19 cellular contexts compared by ENCODE assay signal in genomic region chr21:37231247-37231645, GRCh38. TPM values are rescaled to one million over a fixed set of nuclear protein-coding genes. Genes with fewer than 3 reads are reported as not detected.
DNase-seq lines count a peak whose midpoint lies in the region; ATAC-seq, FAIRE-seq and TF ChIP-seq lines count a peak whose summit lies in the region.
"Had no signal": no experiment of that assay in that cellular context is flagged by ENCODE, and none has a peak within 500 bp of the region (broad histone marks: within the 10 kb centered on the region; RNA-seq: fewer than 3 reads in every experiment).

No MANE protein-coding gene starts in this region.

- intact Hi-C loops in activated CD4-positive, alpha-beta T cell treated with anti-CD3 and anti-CD28 coated beads for 36 hours (cut with DNase I, micrococcal nuclease) = no loop called here
- intact Hi-C loops in K562 (cut with micrococcal nuclease) = no loop called here
- intact Hi-C loops in left lung (cut with DNase I) = no loop called here

- H3K4me1 Mint-ChIP-seq in activated CD4-positive, alpha-beta T cell treated with anti-CD3 and anti-CD28 coated beads for 36 hours = peaks cover 3% of the 10 kb centered on the region
- H3K4me1 Mint-ChIP-seq in H9 (no peaks in the 10 kb centered on the region), nephron progenitor cell (peaks cover 7% of the 10 kb centered on the region)

- H2BK20ac ChIP-seq in H9 (ENCODE audit: low read depth, low read length, poor library complexity, severe bottlenecking) = no peak overlapping the region

- no peaks in the 10 kb centered on the region for H3K27me3 Mint-ChIP-seq in activated CD4-positive, alpha-beta T cell treated with anti-CD3 and anti-CD28 coated beads for 36 hours
- H3K27me3 Mint-ChIP-seq in H9 (ENCODE audit: low read depth) (no peaks in the 10 kb centered on the region), nephron progenitor cell (ENCODE audit: low read depth, poor library complexity) (no peaks in the 10 kb centered on the region)
- H3K27me3 Mint-ChIP-seq: activated CD8-positive, alpha-beta memory T cell treated with anti-CD3 and anti-CD28 coated beads, Interleukin-2, amount 10 ng/mL, durations not matched to agents 7 days and 5 days had no signal

- H2AK5ac ChIP-seq in H9 (ENCODE audit: insufficient read length, low read length) = no peak overlapping the region

- H3K4me3 ChIP-seq in K562 (no peak overlapping the region), left lung (no peak overlapping the region)
- H3K4me3 ChIP-seq: body of pancreas, gastroesophageal sphincter, hepatocyte, transverse colon had no signal

- DNase-seq in activated CD4-positive, alpha-beta T cell treated with anti-CD3 and anti-CD28 coated beads for 36 hours = no peak
- DNase-seq in activated CD4-positive, alpha-beta T cell treated with anti-CD3 and anti-CD28 coated beads, Interleukin-2, amount 50 U/mL, for 1 hour = no peak
- DNase-seq in H9 (no peak), K562 (ENCODE audit: extremely low read depth in 1 of 4, low spot score in 3 of 4) (no peak), nephron progenitor cell (no peak), GM19239 (ENCODE audit: insufficient read length, low spot score) (no peak), left lung (no peak)
- DNase-seq: activated CD8-positive, alpha-beta memory T cell treated with anti-CD3 and anti-CD28 coated beads, Interleukin-2, amount 10 ng/mL, durations not matched to agents 7 days and 5 days; BE2C; body of pancreas; dermis blood vessel endothelial cell; GDM1; left cardiac atrium; mesenchymal stem cell; transverse colon had no signal

- H2BK120ac ChIP-seq in H9 (ENCODE audit: low read depth, low read length, poor library complexity, severe bottlenecking) = no peak overlapping the region

- H3K36me3 ChIP-seq in K562 (ENCODE audit: control insufficient read depth, insufficient read depth, low read length) (peaks cover 91% of the 10 kb centered on the region), left lung (peaks cover 4 to 98% of the 10 kb centered on the region in 2 donors)

- H3K79me2 ChIP-seq in H9 (ENCODE audit: insufficient read depth, low read length) (no peaks in the 10 kb centered on the region), K562 (ENCODE audit: control insufficient read depth, insufficient read depth, low read length) (no peaks in the 10 kb centered on the region)

- no peak overlapping the region for H2BK5ac ChIP-seq in H9 (ENCODE audit: insufficient read length, low read length)

- H2AFZ ChIP-seq in H9 (ENCODE audit: low read length) (no peak overlapping the region), K562 (ENCODE audit: low read depth, low read length) (no peak overlapping the region)
- H2AFZ ChIP-seq: hepatocyte had no signal

- H4K8ac ChIP-seq in H9 (replicated peaks; ENCODE audit: insufficient read length, low read depth, low read length) = no peak overlapping the region

- peaks cover 49% of the 10 kb centered on the region for H3K36me3 Mint-ChIP-seq in activated CD4-positive, alpha-beta T cell treated with anti-CD3 and anti-CD28 coated beads for 36 hours (ENCODE audit: low read depth)
- H3K36me3 Mint-ChIP-seq in H9 (ENCODE audit: insufficient read depth in 1 of 3, low read depth in 3 of 3) (peaks cover 45 to 74% (median 70%) of the 10 kb centered on the region in 3 experiments), nephron progenitor cell (ENCODE audit: low read depth) (peaks cover 59% of the 10 kb centered on the region)

- H4K91ac ChIP-seq in H9 (ENCODE audit: insufficient read length, low read depth, low read length) = no peak overlapping the region

- no peaks in the 10 kb centered on the region for H3K23me2 ChIP-seq in H9 (ENCODE audit: insufficient read length, low read depth, low read length, poor library complexity, severe bottlenecking)

- no peak overlapping the region for H3K56ac ChIP-seq in H9 (ENCODE audit: insufficient read length, low read depth, low read length)

- no peak overlapping the region for H3K14ac ChIP-seq in H9 (ENCODE audit: insufficient read depth, low read length)

- CTCF ChIA-PET in activated CD4-positive, alpha-beta T cell treated with anti-CD3 and anti-CD28 coated beads for 36 hours (lab: Charles Lee) = no interaction called here
- CTCF ChIA-PET in K562 (lab: Yijun Ruan, JAX; ENCODE audit: low intra/inter-chr PET ratio) = no interaction called here

- H3K4me3 Mint-ChIP-seq in activated CD4-positive, alpha-beta T cell treated with anti-CD3 and anti-CD28 coated beads for 36 hours = no peak overlapping the region
- H3K4me3 Mint-ChIP-seq in H9 (no peak overlapping the region), nephron progenitor cell (no peak overlapping the region)
- H3K4me3 Mint-ChIP-seq: activated CD8-positive, alpha-beta memory T cell treated with anti-CD3 and anti-CD28 coated beads, Interleukin-2, amount 10 ng/mL, durations not matched to agents 7 days and 5 days had no signal

- no peaks in the 10 kb centered on the region for H3K79me1 ChIP-seq in H9 (ENCODE audit: insufficient read depth, low read depth, low read length, poor library complexity, severe bottlenecking)

- ATAC-seq in activated CD4-positive, alpha-beta T cell treated with anti-CD3 and anti-CD28 coated beads for 36 hours = no peak
- ATAC-seq in K562 = no peak
- ATAC-seq in GM21737 (IDR thresholded peaks at IDR 0.05; ENCODE audit: unreplicated experiment) = no peak
- ATAC-seq in left lung = no peak
- ATAC-seq: activated CD8-positive, alpha-beta memory T cell treated with anti-CD3 and anti-CD28 coated beads, Interleukin-2, amount 10 ng/mL, durations not matched to agents 7 days and 5 days; body of pancreas; gastroesophageal sphincter; left cardiac atrium had no signal

- no peak for TF ChIP-seq POLR2A in K562 (conservative IDR thresholded peaks at IDR 0.05)

- no peak for TF ChIP-seq RAD21 in K562 (CRISPR knock-in tag; conservative IDR thresholded peaks at IDR 0.05 in 1 of 2, IDR thresholded peaks at IDR 0.05 in 1 of 2)

- H3K9ac ChIP-seq in H9 (ENCODE audit: extremely low read depth, insufficient read length, low read length) (no peak overlapping the region), K562 (ENCODE audit: insufficient read depth in 1 of 2, low read depth in 2 of 2, low read length in 2 of 2) (0 out of 4 replicates have a peak overlapping the region, but pooled peaks of 1 of the 2 experiments have one; percentile 30)

- no peak overlapping the region for H2BK12ac ChIP-seq in H9 (ENCODE audit: insufficient read length, low read depth, low read length)

- H3K4me2 ChIP-seq in H9 (ENCODE audit: insufficient read depth, insufficient read length, low read length) (no peak overlapping the region), K562 (ENCODE audit: insufficient read depth, low read length) (no peak overlapping the region)
- H3K4me2 ChIP-seq: hepatocyte had no signal

- BruUV-seq in K562 (replicated peaks; lab: Mats Ljungman, UMichigan) = no TSS peak

- no peaks in the 10 kb centered on the region for H3K9me3 Mint-ChIP-seq in activated CD4-positive, alpha-beta T cell treated with anti-CD3 and anti-CD28 coated beads for 36 hours (ENCODE audit: low read depth)
- no peaks in the 10 kb centered on the region for H3K9me3 Mint-ChIP-seq in H9
- H3K9me3 Mint-ChIP-seq in nephron progenitor cell = no peaks in the 10 kb centered on the region

- H3K4me1 ChIP-seq in H9 (ENCODE audit: insufficient read depth, low read length) (no peaks in the 10 kb centered on the region), K562 (replicated peaks in 1 of 2; ENCODE audit: control insufficient read depth in 2 of 2, insufficient read depth in 2 of 2, low read length in 2 of 2) (peaks cover 0 to 11% of the 10 kb centered on the region in 2 experiments; a peak in 1 of 5 replicates), left lung (no peaks in the 10 kb centered on the region)
- H3K4me1 ChIP-seq: BE2C, gastroesophageal sphincter, transverse colon had no signal

- H4K20me1 ChIP-seq in H9 (ENCODE audit: control insufficient read depth, insufficient read depth, insufficient read length) (no peaks in the 10 kb centered on the region), K562 (replicated peaks; ENCODE audit: control insufficient read depth, insufficient read depth, low read length) (no peaks in the 10 kb centered on the region)

- H3K27ac ChIP-seq in H9 (ENCODE audit: insufficient read length, low read depth, low read length) (no peak overlapping the region), K562 (ENCODE audit: extremely low read depth, low read depth, low read length) (no peak overlapping the region), left lung (no peak overlapping the region)
- H3K27ac ChIP-seq: body of pancreas, gastroesophageal sphincter, hepatocyte, transverse colon had no signal

- H3K27me3 ChIP-seq in H9 (ENCODE audit: insufficient read depth, low read length) = no peaks in the 10 kb centered on the region
- no peaks in the 10 kb centered on the region for H3K27me3 ChIP-seq in K562 (ENCODE audit: control insufficient read depth in 2 of 2, insufficient read depth in 2 of 2, low read length in 2 of 2)
- no peaks in the 10 kb centered on the region for H3K27me3 ChIP-seq in left lung
- H3K27me3 ChIP-seq: BE2C, body of pancreas, gastroesophageal sphincter, hepatocyte, transverse colon had no signal

- TF ChIP-seq EP300 in K562 (IDR thresholded peaks at IDR 0.05; ENCODE audit: low read length) = no peak

- no peak overlapping the region for H3K4ac ChIP-seq in H9 (ENCODE audit: low read depth, low read length)

- no peaks in the 10 kb centered on the region for H3K9me3 ChIP-seq in H9 (ENCODE audit: control insufficient read depth, low read depth, low read length)
- H3K9me3 ChIP-seq in K562 (replicated peaks; ENCODE audit: control insufficient read depth, insufficient read depth, low read depth, low read length) = no peaks in the 10 kb centered on the region
- H3K9me3 ChIP-seq in left lung = no peaks in the 10 kb centered on the region
- H3K9me3 ChIP-seq: BE2C, body of pancreas, gastroesophageal sphincter, transverse colon had no signal

- H3K9me1 ChIP-seq in K562 (ENCODE audit: control insufficient read depth, insufficient read depth, low read length) = no peaks in the 10 kb centered on the region

- in situ Hi-C loops in K562 (cut with MboI) = no loop called here

- TF ChIP-seq CTCF in H9 (conservative IDR thresholded peaks at IDR 0.05) (no peak), K562 (IDR thresholded peaks at IDR 0.05 in 2 of 3, conservative IDR thresholded peaks at IDR 0.05 in 1 of 3; ENCODE audit: insufficient read depth in 2 of 3, low read depth in 1 of 3, low read length in 3 of 3) (no peak), nephron progenitor cell (IDR thresholded peaks at IDR 0.05) (no peak), left lung (IDR thresholded peaks at IDR 0.05) (no peak)

- H3K27ac Mint-ChIP-seq in activated CD4-positive, alpha-beta T cell treated with anti-CD3 and anti-CD28 coated beads for 36 hours = peak overlapping the region; percentile 28
- H3K27ac Mint-ChIP-seq in H9 (peak overlapping the region; percentile 52 to 59 (median 59); a peak in 4 of 7 replicates), nephron progenitor cell (peak overlapping the region; percentile 83)
- H3K27ac Mint-ChIP-seq: activated CD8-positive, alpha-beta memory T cell treated with anti-CD3 and anti-CD28 coated beads, Interleukin-2, amount 10 ng/mL, durations not matched to agents 7 days and 5 days had no signal

- POLR2A ChIA-PET in activated CD4-positive, alpha-beta T cell treated with anti-CD3 and anti-CD28 coated beads for 36 hours (lab: Charles Lee) = no interaction called here
- POLR2A ChIA-PET in K562 (lab: Yijun Ruan, JAX) = interaction anchor here (1.0 to 1.1 kb wide), 2 partner anchors 13 to 24 kb away, joined by 4 read pairs; no protein-coding TSS in a partner anchor

- no peak overlapping the region for H3K18ac ChIP-seq in H9 (ENCODE audit: insufficient read length, low read depth, low read length)

- H3T11ph ChIP-seq in H9 (ENCODE audit: low read length) = no peak overlapping the region

- H3K23ac ChIP-seq in H9 (ENCODE audit: insufficient read length, low read depth, low read length) = no peak overlapping the region

- WGBS in H9 (ENCODE audit: extremely low coverage, insufficient read length, low lambda C conversion rate) = no CpG with 5 or more reads among the region's 12 CpGs
- 86% methylated on average over 11 of the region's 12 CpGs for WGBS in K562 (ENCODE audit: insufficient coverage, low coverage, missing lambda C conversion rate)

- FAIRE-seq in K562 (lab: Jason Lieb, UNC) = no peak
- no peak for FAIRE-seq in GM19239 (lab: Jason Lieb, UNC)
- FAIRE-seq: endometrium had no signal

- H2BK15ac ChIP-seq in H9 (ENCODE audit: low read depth, low read length) = no peak overlapping the region

- no peak overlapping the region for H4K5ac ChIP-seq in H9 (ENCODE audit: insufficient read length, low read depth, low read length)

RNA-seq across cellular contexts. Expression of gene VPS26C, which starts 35.9 kb away (rescaled TPM):
- total RNA-seq in activated CD4-positive, alpha-beta T cell treated with anti-CD3 and anti-CD28 coated beads for 36 hours = 10 to 100 TPM; 54.8 to 61.7 TPM
- total RNA-seq in H9 (2021) = 54.5 and 58.0 TPM in 2 replicates
- total RNA-seq in K562 (2011; cell fraction: chromatin; rRNA removed; ENCODE audit: low replicate concordance) = 83.0 and 125 TPM in 2 replicates
- total RNA-seq in K562 (2011; cell fraction: nucleolus; rRNA removed) = 43.8 and 49.2 TPM in 2 replicates
- 74.2 and 88.2 TPM in 2 replicates for total RNA-seq in K562 (2011; cell fraction: nucleoplasm; rRNA removed)
- 41.4 and 54.7 TPM in 2 replicates for total RNA-seq in K562 (2014; rRNA removed)
- total RNA-seq in K562 (2014; rRNA removed; fragmentation: Illumina TruSeq; extraction: Trizol) = 42.1 and 43.7 TPM in 2 replicates
- total RNA-seq in K562 (2015; rRNA removed; fragmentation: Illumina TruSeq; extraction: Trizol) = 44.8 and 46.3 TPM in 2 replicates
- 41.3 and 41.8 TPM in 2 replicates for total RNA-seq in K562 (2021)
- polyA plus RNA-seq in K562 (2011; rRNA removed) = 40.0 and 48.7 TPM in 2 replicates
- 36.5 and 40.9 TPM in 2 replicates for polyA plus RNA-seq in K562 (2011; cell fraction: cytosol; rRNA removed)
- 30.1 and 32.3 TPM in 2 replicates for polyA plus RNA-seq in K562 (2011; cell fraction: nucleus; rRNA removed)
- polyA plus RNA-seq in K562 (2012) = 39.9 and 53.5 TPM in 2 replicates
- 41.4 and 44.9 TPM in 2 replicates for polyA plus RNA-seq in K562 (2014; fragmentation: Illumina TruSeq; extraction: Trizol)
- 10 to 100 TPM; 32.8 to 42.2 TPM for polyA plus RNA-seq in K562 (2014; fragmentation: Nextera tagmentation; extraction: Ambion mirVana)
- polyA plus RNA-seq in K562 (2014; rRNA removed) = 48.2 and 49.7 TPM in 2 replicates
- 42.6 and 46.0 TPM in 2 replicates for polyA minus RNA-seq in K562 (2011; rRNA and poly(A)+ RNA removed)
- polyA minus RNA-seq in K562 (2011; cell fraction: cytosol; rRNA and poly(A)+ RNA removed) = 25.9 and 26.8 TPM in 2 replicates
- polyA minus RNA-seq in K562 (2011; cell fraction: nucleus; rRNA and poly(A)+ RNA removed) = 27.2 and 34.8 TPM in 2 replicates
- total RNA-seq in left lung = 10 to 100 TPM; 46.0 to 66.2 TPM

Comparison
In these comparisons a context has a peak if more than half of its experiments do, and no peak if none do; other contexts are left out.
1. H3K27ac Mint-ChIP-seq: peak in every context shown above with its lines; median percentile 83 in nephron progenitor cell; 59 in H9; 28 in activated CD4-positive, alpha-beta T cell treated with anti-CD3 and anti-CD28 coated beads for 36 hours.